Comparison of ENCODE assay signal across 6 cellular contexts in the genomic region with DNA sequence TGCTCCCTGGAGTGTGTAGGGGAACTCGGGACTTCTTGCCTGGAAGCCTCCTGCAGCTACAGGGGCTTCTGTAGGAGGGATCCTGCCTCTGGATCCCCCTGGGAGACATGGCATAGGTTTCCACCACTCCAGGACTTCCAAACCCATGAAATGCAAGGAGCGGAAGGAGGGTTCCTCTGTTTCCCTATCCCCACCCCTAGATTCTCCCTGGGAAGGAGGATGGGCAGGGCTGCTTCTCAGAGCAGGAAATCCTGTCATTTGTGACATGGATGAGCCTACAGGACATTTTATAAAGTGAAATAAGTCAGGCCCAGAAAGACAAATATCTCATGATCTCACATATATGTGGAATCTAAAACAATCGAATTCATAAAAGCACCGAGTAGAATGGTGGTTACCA. TPM values are rescaled to one million over a fixed set of nuclear protein-coding genes. Genes with fewer than 3 reads are reported as not detected.
"Had no signal": no experiment of that assay in that cellular context is flagged by ENCODE, and none has a peak within 500 bp of the region (broad histone marks: within the 10 kb centered on the region; RNA-seq: fewer than 3 reads in every experiment).

No MANE protein-coding gene starts in this region.

- ATAC-seq: GM23338, K562 had no signal

- H3K9me3 Mint-ChIP-seq: GM23338 had no signal

- H3K4me3 Mint-ChIP-seq: GM23338, H9 had no signal

- DNase-seq: H9, HCEC 1CT, IMR-90 had no signal

- H3K27ac Mint-ChIP-seq: GM23338 had no signal

- H3K4me3 ChIP-seq: GM23338, K562 had no signal

RNA-seq across cellular contexts. Expression of a gene that starts 23.5 kb away (rescaled TPM):
- total RNA-seq: HT-29, IMR-90 had no signal
- polyA plus RNA-seq: IMR-90 had no signal
